Comparison of ENCODE assay signal across 2 cellular contexts in the genomic region with DNA sequence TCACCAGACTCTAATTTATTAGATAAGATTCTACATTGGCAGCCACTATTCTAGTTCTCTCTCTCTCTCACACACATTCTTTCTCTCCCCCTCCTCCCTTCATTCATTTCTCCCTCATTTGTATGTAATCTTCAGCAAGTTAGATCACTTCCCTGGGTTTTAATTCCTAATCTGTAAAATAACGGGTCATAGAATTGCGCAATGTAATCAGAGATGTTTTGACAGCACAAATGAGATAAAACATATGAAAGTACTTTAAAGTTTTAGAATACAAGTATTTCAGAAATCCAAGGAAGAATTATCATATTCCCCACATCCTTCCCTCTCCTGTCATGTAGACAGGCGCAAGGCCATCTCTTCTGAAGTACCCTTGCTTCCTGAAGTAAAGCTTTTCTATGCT.
A peak's percentile ranks its signal among the peaks of the same experiment; 100 is the strongest.
TF ChIP-seq lines count a peak whose summit lies in the region.

No MANE protein-coding gene starts in this region.

TF ChIP-seq in HepG2, 621 proteins besides CTCF, POLR2A, EP300 and RAD21:
- peak; percentile 70 for TF ChIP-seq CEBPB (IDR thresholded peaks at IDR 0.05; ENCODE audit: borderline replicate concordance, low read depth, low read length)
- TF ChIP-seq REL (CRISPR knock-in tag; conservative IDR thresholded peaks at IDR 0.05), result no peak

TF ChIP-seq in H1, 55 proteins besides CTCF, POLR2A, EP300 and RAD21:
- TF ChIP-seq CEBPB (IDR thresholded peaks at IDR 0.05; ENCODE audit: low read depth, low read length), result peak; percentile 83; the same call in 1 of the 2 replicates
- no peak for TF ChIP-seq JUN (IDR thresholded peaks at IDR 0.05; ENCODE audit: low read depth, low read length)
TF ChIP-seq in H1: peak in this region for 1.
